In the genomic region with DNA sequence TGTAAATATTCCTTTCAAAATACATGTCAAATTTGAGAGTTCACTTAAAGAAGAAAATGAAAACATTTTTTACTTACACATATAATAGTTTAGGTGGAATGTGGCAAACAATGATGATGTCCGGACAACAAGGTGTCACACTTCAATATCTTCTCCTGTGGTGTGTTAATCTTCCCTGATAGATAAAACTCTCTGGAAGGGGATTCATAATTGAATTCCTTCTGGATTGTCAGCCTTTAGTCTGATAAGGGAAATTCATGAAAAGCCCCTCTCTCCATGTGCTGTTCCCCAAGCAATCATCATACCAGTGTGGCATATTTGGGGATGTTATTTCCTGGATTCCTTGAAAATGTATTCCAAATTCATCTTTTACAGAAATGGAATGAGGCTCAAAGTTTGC, we compare ENCODE assay signal across 8 cellular contexts. TPM values are rescaled to one million over a fixed set of nuclear protein-coding genes. Genes with fewer than 3 reads are reported as not detected.
DNase-seq lines count a peak whose midpoint lies in the region; ATAC-seq and TF ChIP-seq lines count a peak whose summit lies in the region.

No MANE protein-coding gene starts in this region.

- peak overlapping the region; percentile 82 to 99 (median 95) for H3K27ac Mint-ChIP-seq in CD4-positive, alpha-beta memory T cell
- H3K27ac Mint-ChIP-seq in IgD-negative memory B cell (peak overlapping the region; percentile 69 to 94 (median 75)), neural progenitor cell (no peak overlapping the region)
- H3K27ac Mint-ChIP-seq in central memory CD8-positive, alpha-beta T cell (ENCODE audit: low read depth): peak overlapping the region; percentile 93

- H3K79me2 ChIP-seq in neural progenitor cell (ENCODE audit: low read depth): peaks cover 40% of the 10 kb centered on the region

- intact Hi-C loops in CD4-positive, alpha-beta memory T cell (cut with micrococcal nuclease): loop anchor here (1.0 to 10.0 kb wide), 8 partner anchors 9 to 362 kb away; a partner anchor contains a TSS

- H3K4me1 ChIP-seq in CD4-positive, alpha-beta memory T cell (ENCODE audit: insufficient read depth, low read length): peaks cover 43% of the 10 kb centered on the region
- peaks cover 8% of the 10 kb centered on the region for H3K4me1 ChIP-seq in neural progenitor cell

- peak overlapping the region; percentile 96 for H3K4me2 ChIP-seq in neural progenitor cell

- no peaks in the 10 kb centered on the region for H3K9me3 ChIP-seq in CD4-positive, alpha-beta memory T cell (ENCODE audit: control insufficient read depth in 1 of 2, low read length in 2 of 2)
- H3K9me3 ChIP-seq in neural progenitor cell (ENCODE audit: low read depth): no peaks in the 10 kb centered on the region

- H3K4me3 Mint-ChIP-seq in CD4-positive, alpha-beta memory T cell: peak overlapping the region; percentile 29 to 94 (median 88)
- H3K4me3 Mint-ChIP-seq in IgD-negative memory B cell (peak overlapping the region; percentile 78 to 97 (median 91)), neural progenitor cell (peak overlapping the region; percentile 94)
- peak overlapping the region; percentile 81 for H3K4me3 Mint-ChIP-seq in central memory CD8-positive, alpha-beta T cell

- TF ChIP-seq CTCF in neural progenitor cell (IDR thresholded peaks at IDR 0.05): no peak

- peak overlapping the region in 1 of 2 donors; percentile 2 for H3K4me3 ChIP-seq in CD4-positive, alpha-beta memory T cell (ENCODE audit: low read length in 2 of 2)
- H3K4me3 ChIP-seq in neural progenitor cell: no peak overlapping the region

- ATAC-seq in central memory CD8-positive, alpha-beta T cell (replicated peaks; ENCODE audit: extremely low read depth, poor library complexity, severe bottlenecking): no peak
- no peak for ATAC-seq in HG02938 (IDR thresholded peaks at IDR 0.05; ENCODE audit: unreplicated experiment)
- ATAC-seq in HG03565 (IDR thresholded peaks at IDR 0.05; ENCODE audit: unreplicated experiment): no peak

- H3K36me3 ChIP-seq in CD4-positive, alpha-beta memory T cell (ENCODE audit: insufficient read depth, low read length): no peaks in the 10 kb centered on the region
- no peaks in the 10 kb centered on the region for H3K36me3 ChIP-seq in neural progenitor cell

- H2AFZ ChIP-seq in neural progenitor cell (replicated peaks): peak overlapping the region; percentile 75

- H3K4me1 Mint-ChIP-seq in CD4-positive, alpha-beta memory T cell: peaks cover 22 to 58% (median 43%) of the 10 kb centered on the region in 4 donors
- H3K4me1 Mint-ChIP-seq in IgD-negative memory B cell (peaks cover 12 to 32% (median 25%) of the 10 kb centered on the region in 3 donors), neural progenitor cell (peaks cover 25% of the 10 kb centered on the region)
- H3K4me1 Mint-ChIP-seq in central memory CD8-positive, alpha-beta T cell: peaks cover 45% of the 10 kb centered on the region

- peaks cover 0 to 16% of the 10 kb centered on the region in 2 donors for H3K36me3 Mint-ChIP-seq in CD4-positive, alpha-beta memory T cell
- H3K36me3 Mint-ChIP-seq in IgD-negative memory B cell: no peaks in the 10 kb centered on the region
- H3K36me3 Mint-ChIP-seq in central memory CD8-positive, alpha-beta T cell (ENCODE audit: insufficient read depth): peaks cover 26% of the 10 kb centered on the region
- H3K36me3 Mint-ChIP-seq in neural progenitor cell: no peaks in the 10 kb centered on the region

- no peak for DNase-seq in CD4-positive, alpha-beta memory T cell
- no peak for DNase-seq in central memory CD8-positive, alpha-beta T cell (ENCODE audit: low spot score in 2 of 2)
- DNase-seq in neural progenitor cell (ENCODE audit: low spot score): no peak
- no peak for DNase-seq in superior temporal gyrus (ENCODE audit: extremely low spot score)
- DNase-seq in retina: no peak

- no peaks in the 10 kb centered on the region for H3K27me3 ChIP-seq in CD4-positive, alpha-beta memory T cell (ENCODE audit: insufficient read depth, low read length)
- H3K27me3 ChIP-seq in neural progenitor cell: no peaks in the 10 kb centered on the region

- no peak overlapping the region for H3K9ac ChIP-seq in neural progenitor cell

- H3K27ac ChIP-seq in CD4-positive, alpha-beta memory T cell (ENCODE audit: low read depth, low read length): peak overlapping the region; percentile 99
- H3K27ac ChIP-seq in neural progenitor cell: no peak overlapping the region

- peaks cover 4% of the 10 kb centered on the region for H3F3A ChIP-seq in neural progenitor cell (ENCODE audit: low read depth)

- CTCF ChIA-PET in CD4-positive, alpha-beta memory T cell (lab: Charles Lee; ENCODE audit: partially characterized antibody): no interaction called here

- POLR2A ChIA-PET in CD4-positive, alpha-beta memory T cell (lab: Charles Lee; ENCODE audit: partially characterized antibody): interaction anchor here (0.7 to 2.6 kb wide), 6 partner anchors 22 to 363 kb away, joined by 3 to 27 read pairs (median 6); a partner anchor contains a TSS

- H3K27me3 Mint-ChIP-seq in CD4-positive, alpha-beta memory T cell: no peaks in the 10 kb centered on the region
- H3K27me3 Mint-ChIP-seq in IgD-negative memory B cell: no peaks in the 10 kb centered on the region
- H3K27me3 Mint-ChIP-seq in central memory CD8-positive, alpha-beta T cell: no peaks in the 10 kb centered on the region
- peaks cover 4% of the 10 kb centered on the region for H3K27me3 Mint-ChIP-seq in neural progenitor cell (ENCODE audit: insufficient read depth, low read depth)

- peaks cover 28% of the 10 kb centered on the region for H4K20me1 ChIP-seq in neural progenitor cell (ENCODE audit: low read depth)

- H3K9me3 Mint-ChIP-seq in CD4-positive, alpha-beta memory T cell: no peaks in the 10 kb centered on the region
- H3K9me3 Mint-ChIP-seq in IgD-negative memory B cell (no peaks in the 10 kb centered on the region), neural progenitor cell (no peaks in the 10 kb centered on the region)
- H3K9me3 Mint-ChIP-seq in central memory CD8-positive, alpha-beta T cell: no peaks in the 10 kb centered on the region

RNA-seq across cellular contexts. Expression of a gene that starts 1.0 kb away (rescaled TPM):
- total RNA-seq in CD4-positive, alpha-beta memory T cell: 10 to 100 TPM; 84.8 to 90.1 TPM
- polyA plus RNA-seq in CD4-positive, alpha-beta memory T cell: 100 to 1,000 TPM; 184 to 212 TPM
- 91.5 TPM for polyA plus RNA-seq in IgD-negative memory B cell
- 32.9 and 38.8 TPM in 2 replicates for total RNA-seq in neural progenitor cell (ENCODE audit: low replicate concordance)

RNA-seq across cellular contexts. Expression of a gene that starts 47.2 kb away (rescaled TPM):
- total RNA-seq in CD4-positive, alpha-beta memory T cell: 10 to 100 TPM; 17.5 to 18.9 TPM
- 10 to 100 TPM in 1 of 2 donors, 1 to 10 TPM in 1; 5.7 to 12.3 TPM for polyA plus RNA-seq in CD4-positive, alpha-beta memory T cell
- polyA plus RNA-seq in IgD-negative memory B cell: 11.3 TPM
- 7.8 and 9.8 TPM in 2 replicates for total RNA-seq in neural progenitor cell (ENCODE audit: low replicate concordance)

RNA-seq across cellular contexts. Expression of a gene that starts 59.5 kb away (rescaled TPM):
- total RNA-seq in CD4-positive, alpha-beta memory T cell: 1 to 10 TPM in 1 of 2 experiments, under 1 TPM in 1; 0.36 to 1.1 TPM
- polyA plus RNA-seq in CD4-positive, alpha-beta memory T cell: 1 to 10 TPM in 1 of 2 donors, under 1 TPM in 1; 0.71 to 1.1 TPM
- 63.3 TPM for polyA plus RNA-seq in IgD-negative memory B cell
- 40.6 and 64.6 TPM in 2 replicates for total RNA-seq in neural progenitor cell (ENCODE audit: low replicate concordance)

Comparison
In these comparisons a context has a peak if more than half of its experiments do, and no peak if none do; other contexts are left out.
1. RNA of a gene that starts 59.5 kb away (total RNA-seq): 40.6 to 64.6 TPM in neural progenitor cell; 0.36 to 1.1 TPM in CD4-positive, alpha-beta memory T cell; every median in the first group is over 10 times any median in the second.
2. Peak in every context shown above with its lines, with median percentiles within 50 percentile points of each other: H3K4me3 Mint-ChIP-seq.